In the genomic region with DNA sequence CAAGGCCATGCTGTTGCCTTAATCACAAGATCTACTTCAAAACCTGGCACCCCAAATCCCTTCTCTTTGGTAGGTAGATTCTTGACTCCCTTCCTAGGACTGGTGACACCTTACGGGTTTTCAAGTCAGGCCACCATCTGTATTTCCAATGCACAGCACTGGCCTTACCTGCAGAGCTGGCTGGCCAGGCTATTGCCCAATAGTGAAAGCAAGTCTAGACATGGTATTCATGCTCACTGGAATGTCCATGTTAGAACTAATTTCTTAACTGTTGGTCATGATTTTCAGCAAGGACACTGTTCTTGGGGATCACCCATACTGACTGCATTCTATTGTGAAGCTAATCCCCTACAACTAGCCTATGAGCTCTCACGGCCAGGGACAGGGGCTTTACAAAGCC, we compare ENCODE assay signal across 23 cellular contexts.
"Had no signal": no experiment of that assay in that cellular context is flagged by ENCODE, and none has a peak within 500 bp of the region (broad histone marks: within the 10 kb centered on the region; RNA-seq: fewer than 3 reads in every experiment).

No MANE protein-coding gene starts in this region.

- H3K36me3 ChIP-seq: cardiac muscle cell, Peyer's patch had no signal

- H3K4me3 ChIP-seq: cardiac muscle cell, Peyer's patch had no signal

- FAIRE-seq: astrocyte, TTC549 had no signal

- H3K27me3 ChIP-seq: cardiac muscle cell, Peyer's patch had no signal

- H3K4me1 ChIP-seq: Peyer's patch had no signal

- DNase-seq: activated B cell treated with CpG ODN at 0.5 μM for 24 hours; activated CD4-positive, alpha-beta T cell treated with anti-CD3 and anti-CD28 coated beads for 1 hour; activated CD4-positive, alpha-beta T cell treated with anti-CD3 and anti-CD28 coated beads, Interleukin-2, amount 10 ng/mL, durations not matched to agents 24 days and 14 days; activated CD4-positive, alpha-beta T cell treated with anti-CD3 and anti-CD28 coated beads, Interleukin-2, amount 50 U/mL, for 48 hours; activated CD8-positive, alpha-beta memory T cell treated with anti-CD3 and anti-CD28 coated beads, Interleukin-2, amount 10 ng/mL, durations not matched to agents 7 days and 5 days; activated gamma-delta T cell; activated naive CD4-positive, alpha-beta T cell treated with anti-CD3 and anti-CD28 coated beads for 36 hours; activated T-cell treated with anti-CD3 and anti-CD28 coated beads, Interleukin-2, amount 50 U/mL, for 24 hours; amygdala; Karpas-422; NCI-H1105 treated with DMSO at 0.1 percent for 48 hours; NCI-H1436 treated with DMSO at 0.1 percent for 48 hours; NCI-H187; NCI-H2081 treated with DMSO at 0.1 percent for 48 hours; NCI-H446; NCI-H524; Peyer's patch; SHP77 treated with DMSO at 0.1 percent for 48 hours; T-helper 17 cell; T-helper 9 cell had no signal

- H3K27ac ChIP-seq: cardiac muscle cell, Peyer's patch had no signal

- H3K9me3 ChIP-seq: Peyer's patch had no signal

- ATAC-seq: activated CD8-positive, alpha-beta memory T cell treated with anti-CD3 and anti-CD28 coated beads, Interleukin-2, amount 10 ng/mL, durations not matched to agents 7 days and 5 days; T-helper 17 cell had no signal
